ENCODE assay signal across 1 cellular context in the genomic region with DNA sequence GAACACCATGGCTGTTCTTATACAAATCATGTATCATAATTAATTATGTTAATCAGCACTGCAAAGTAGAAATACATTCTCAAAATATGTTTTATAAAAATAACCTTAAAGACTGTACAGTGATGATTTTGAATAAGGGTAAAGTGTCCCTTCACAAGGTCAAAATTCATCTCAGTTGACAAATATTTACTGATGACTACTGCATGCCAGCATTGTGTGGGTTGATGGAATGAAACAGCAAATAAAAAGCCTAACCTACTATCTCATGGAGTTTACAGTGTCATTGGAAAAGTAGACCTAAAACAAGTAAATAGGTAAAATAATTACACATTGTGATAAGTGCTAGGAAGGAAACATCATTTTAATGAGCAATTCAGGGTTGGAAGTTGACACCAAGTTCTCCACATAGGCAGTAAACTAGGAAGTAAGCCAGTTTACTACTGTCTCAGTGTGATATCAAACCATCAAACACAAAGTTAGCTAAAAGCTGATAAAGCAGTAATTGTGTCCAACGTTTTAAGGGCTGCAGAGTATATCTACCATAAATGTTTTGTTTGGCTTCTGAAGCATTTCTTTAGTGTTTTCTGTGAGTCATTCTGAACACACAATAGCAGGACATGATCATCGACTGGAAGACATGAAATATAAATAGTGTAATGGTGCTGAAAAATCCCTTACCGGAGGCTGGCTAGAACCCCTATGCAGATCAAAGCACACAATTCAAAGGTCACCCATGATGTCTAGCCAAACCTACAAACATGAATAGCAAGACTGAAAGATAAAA.
TF ChIP-seq lines count a peak whose summit lies in the region.

No MANE protein-coding gene starts in this region.

TF ChIP-seq in HepG2, 621 proteins besides CTCF, POLR2A, EP300 and RAD21 (continued from another document and continues in another):
- TF ChIP-seq, protein P1, sequence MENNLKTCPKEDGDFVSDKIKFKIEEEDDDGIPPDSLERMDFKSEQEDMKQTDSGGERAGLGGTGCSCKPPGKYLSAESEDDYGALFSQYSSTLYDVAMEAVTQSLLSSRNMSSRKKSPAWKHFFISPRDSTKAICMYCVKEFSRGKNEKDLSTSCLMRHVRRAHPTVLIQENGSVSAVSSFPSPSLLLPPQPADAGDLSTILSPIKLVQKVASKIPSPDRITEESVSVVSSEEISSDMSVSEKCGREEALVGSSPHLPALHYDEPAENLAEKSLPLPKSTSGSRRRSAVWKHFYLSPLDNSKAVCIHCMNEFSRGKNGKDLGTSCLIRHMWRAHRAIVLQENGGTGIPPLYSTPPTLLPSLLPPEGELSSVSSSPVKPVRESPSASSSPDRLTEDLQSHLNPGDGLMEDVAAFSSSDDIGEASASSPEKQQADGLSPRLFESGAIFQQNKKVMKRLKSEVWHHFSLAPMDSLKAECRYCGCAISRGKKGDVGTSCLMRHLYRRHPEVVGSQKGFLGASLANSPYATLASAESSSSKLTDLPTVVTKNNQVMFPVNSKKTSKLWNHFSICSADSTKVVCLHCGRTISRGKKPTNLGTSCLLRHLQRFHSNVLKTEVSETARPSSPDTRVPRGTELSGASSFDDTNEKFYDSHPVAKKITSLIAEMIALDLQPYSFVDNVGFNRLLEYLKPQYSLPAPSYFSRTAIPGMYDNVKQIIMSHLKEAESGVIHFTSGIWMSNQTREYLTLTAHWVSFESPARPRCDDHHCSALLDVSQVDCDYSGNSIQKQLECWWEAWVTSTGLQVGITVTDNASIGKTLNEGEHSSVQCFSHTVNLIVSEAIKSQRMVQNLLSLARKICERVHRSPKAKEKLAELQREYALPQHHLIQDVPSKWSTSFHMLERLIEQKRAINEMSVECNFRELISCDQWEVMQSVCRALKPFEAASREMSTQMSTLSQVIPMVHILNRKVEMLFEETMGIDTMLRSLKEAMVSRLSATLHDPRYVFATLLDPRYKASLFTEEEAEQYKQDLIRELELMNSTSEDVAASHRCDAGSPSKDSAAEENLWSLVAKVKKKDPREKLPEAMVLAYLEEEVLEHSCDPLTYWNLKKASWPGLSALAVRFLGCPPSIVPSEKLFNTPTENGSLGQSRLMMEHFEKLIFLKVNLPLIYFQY (CRISPR knock-in tag; IDR thresholded peaks at IDR 0.05; ENCODE audit: borderline replicate concordance) = no peak
- TF ChIP-seq NR3C1 (CRISPR knock-in tag; IDR thresholded peaks at IDR 0.05) (no peak), ZNF431 (CRISPR knock-in tag; IDR thresholded peaks at IDR 0.05; ENCODE audit: borderline replicate concordance, low read depth) (no peak), FOSL2 (CRISPR knock-in tag; IDR thresholded peaks at IDR 0.05) (peak; percentile 89), KDM3A (CRISPR knock-in tag; IDR thresholded peaks at IDR 0.05; ENCODE audit: low read depth) (no peak), KLF9 (CRISPR knock-in tag; IDR thresholded peaks at IDR 0.05; ENCODE audit: low read depth) (no peak), FOXA1 (IDR thresholded peaks at IDR 0.05) (no peak), FOXA1 (CRISPR knock-in tag; IDR thresholded peaks at IDR 0.05) (peak; percentile 46), NONO (IDR thresholded peaks at IDR 0.05) (no peak), NONO (CRISPR knock-in tag; conservative IDR thresholded peaks at IDR 0.05) (no peak), ZNF747 (CRISPR knock-in tag; IDR thresholded peaks at IDR 0.05; ENCODE audit: borderline replicate concordance) (no peak), KMT2B (CRISPR knock-in tag; IDR thresholded peaks at IDR 0.05) (no peak), RARG (CRISPR knock-in tag; IDR thresholded peaks at IDR 0.05; ENCODE audit: low read depth) (no peak), SIN3A (IDR thresholded peaks at IDR 0.05; ENCODE audit: borderline replicate concordance, low read depth, low read length) (no peak), SIX4 (CRISPR knock-in tag; IDR thresholded peaks at IDR 0.05) (no peak), IKZF1 (IDR thresholded peaks at IDR 0.05) (no peak), HNRNPUL1 (IDR thresholded peaks at IDR 0.05; ENCODE audit: low read depth, low read length) (no peak), CENPT (CRISPR knock-in tag; IDR thresholded peaks at IDR 0.05; ENCODE audit: low read depth) (no peak), ZNF780A (CRISPR knock-in tag; IDR thresholded peaks at IDR 0.05) (no peak), AHR (CRISPR knock-in tag; IDR thresholded peaks at IDR 0.05) (no peak), ZNF30 (CRISPR knock-in tag; IDR thresholded peaks at IDR 0.05) (no peak), CAMTA2 (CRISPR knock-in tag; IDR thresholded peaks at IDR 0.05; ENCODE audit: borderline replicate concordance) (no peak), TBX3 (IDR thresholded peaks at IDR 0.05; ENCODE audit: borderline replicate concordance) (no peak), ZNF530 (CRISPR knock-in tag; IDR thresholded peaks at IDR 0.05; ENCODE audit: low read depth) (no peak)
- TF ChIP-seq, protein P2, sequence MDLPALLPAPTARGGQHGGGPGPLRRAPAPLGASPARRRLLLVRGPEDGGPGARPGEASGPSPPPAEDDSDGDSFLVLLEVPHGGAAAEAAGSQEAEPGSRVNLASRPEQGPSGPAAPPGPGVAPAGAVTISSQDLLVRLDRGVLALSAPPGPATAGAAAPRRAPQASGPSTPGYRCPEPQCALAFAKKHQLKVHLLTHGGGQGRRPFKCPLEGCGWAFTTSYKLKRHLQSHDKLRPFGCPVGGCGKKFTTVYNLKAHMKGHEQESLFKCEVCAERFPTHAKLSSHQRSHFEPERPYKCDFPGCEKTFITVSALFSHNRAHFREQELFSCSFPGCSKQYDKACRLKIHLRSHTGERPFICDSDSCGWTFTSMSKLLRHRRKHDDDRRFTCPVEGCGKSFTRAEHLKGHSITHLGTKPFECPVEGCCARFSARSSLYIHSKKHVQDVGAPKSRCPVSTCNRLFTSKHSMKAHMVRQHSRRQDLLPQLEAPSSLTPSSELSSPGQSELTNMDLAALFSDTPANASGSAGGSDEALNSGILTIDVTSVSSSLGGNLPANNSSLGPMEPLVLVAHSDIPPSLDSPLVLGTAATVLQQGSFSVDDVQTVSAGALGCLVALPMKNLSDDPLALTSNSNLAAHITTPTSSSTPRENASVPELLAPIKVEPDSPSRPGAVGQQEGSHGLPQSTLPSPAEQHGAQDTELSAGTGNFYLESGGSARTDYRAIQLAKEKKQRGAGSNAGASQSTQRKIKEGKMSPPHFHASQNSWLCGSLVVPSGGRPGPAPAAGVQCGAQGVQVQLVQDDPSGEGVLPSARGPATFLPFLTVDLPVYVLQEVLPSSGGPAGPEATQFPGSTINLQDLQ (CRISPR knock-in tag; IDR thresholded peaks at IDR 0.05) = no peak
- TF ChIP-seq, protein P3, sequence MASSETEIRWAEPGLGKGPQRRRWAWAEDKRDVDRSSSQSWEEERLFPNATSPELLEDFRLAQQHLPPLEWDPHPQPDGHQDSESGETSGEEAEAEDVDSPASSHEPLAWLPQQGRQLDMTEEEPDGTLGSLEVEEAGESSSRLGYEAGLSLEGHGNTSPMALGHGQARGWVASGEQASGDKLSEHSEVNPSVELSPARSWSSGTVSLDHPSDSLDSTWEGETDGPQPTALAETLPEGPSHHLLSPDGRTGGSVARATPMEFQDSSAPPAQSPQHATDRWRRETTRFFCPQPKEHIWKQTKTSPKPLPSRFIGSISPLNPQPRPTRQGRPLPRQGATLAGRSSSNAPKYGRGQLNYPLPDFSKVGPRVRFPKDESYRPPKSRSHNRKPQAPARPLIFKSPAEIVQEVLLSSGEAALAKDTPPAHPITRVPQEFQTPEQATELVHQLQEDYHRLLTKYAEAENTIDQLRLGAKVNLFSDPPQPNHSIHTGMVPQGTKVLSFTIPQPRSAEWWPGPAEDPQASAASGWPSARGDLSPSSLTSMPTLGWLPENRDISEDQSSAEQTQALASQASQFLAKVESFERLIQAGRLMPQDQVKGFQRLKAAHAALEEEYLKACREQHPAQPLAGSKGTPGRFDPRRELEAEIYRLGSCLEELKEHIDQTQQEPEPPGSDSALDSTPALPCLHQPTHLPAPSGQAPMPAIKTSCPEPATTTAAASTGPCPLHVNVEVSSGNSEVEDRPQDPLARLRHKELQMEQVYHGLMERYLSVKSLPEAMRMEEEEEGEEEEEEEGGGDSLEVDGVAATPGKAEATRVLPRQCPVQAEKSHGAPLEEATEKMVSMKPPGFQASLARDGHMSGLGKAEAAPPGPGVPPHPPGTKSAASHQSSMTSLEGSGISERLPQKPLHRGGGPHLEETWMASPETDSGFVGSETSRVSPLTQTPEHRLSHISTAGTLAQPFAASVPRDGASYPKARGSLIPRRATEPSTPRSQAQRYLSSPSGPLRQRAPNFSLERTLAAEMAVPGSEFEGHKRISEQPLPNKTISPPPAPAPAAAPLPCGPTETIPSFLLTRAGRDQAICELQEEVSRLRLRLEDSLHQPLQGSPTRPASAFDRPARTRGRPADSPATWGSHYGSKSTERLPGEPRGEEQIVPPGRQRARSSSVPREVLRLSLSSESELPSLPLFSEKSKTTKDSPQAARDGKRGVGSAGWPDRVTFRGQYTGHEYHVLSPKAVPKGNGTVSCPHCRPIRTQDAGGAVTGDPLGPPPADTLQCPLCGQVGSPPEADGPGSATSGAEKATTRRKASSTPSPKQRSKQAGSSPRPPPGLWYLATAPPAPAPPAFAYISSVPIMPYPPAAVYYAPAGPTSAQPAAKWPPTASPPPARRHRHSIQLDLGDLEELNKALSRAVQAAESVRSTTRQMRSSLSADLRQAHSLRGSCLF (CRISPR knock-in tag; IDR thresholded peaks at IDR 0.05; ENCODE audit: borderline replicate concordance) = no peak
- TF ChIP-seq, protein P4, sequence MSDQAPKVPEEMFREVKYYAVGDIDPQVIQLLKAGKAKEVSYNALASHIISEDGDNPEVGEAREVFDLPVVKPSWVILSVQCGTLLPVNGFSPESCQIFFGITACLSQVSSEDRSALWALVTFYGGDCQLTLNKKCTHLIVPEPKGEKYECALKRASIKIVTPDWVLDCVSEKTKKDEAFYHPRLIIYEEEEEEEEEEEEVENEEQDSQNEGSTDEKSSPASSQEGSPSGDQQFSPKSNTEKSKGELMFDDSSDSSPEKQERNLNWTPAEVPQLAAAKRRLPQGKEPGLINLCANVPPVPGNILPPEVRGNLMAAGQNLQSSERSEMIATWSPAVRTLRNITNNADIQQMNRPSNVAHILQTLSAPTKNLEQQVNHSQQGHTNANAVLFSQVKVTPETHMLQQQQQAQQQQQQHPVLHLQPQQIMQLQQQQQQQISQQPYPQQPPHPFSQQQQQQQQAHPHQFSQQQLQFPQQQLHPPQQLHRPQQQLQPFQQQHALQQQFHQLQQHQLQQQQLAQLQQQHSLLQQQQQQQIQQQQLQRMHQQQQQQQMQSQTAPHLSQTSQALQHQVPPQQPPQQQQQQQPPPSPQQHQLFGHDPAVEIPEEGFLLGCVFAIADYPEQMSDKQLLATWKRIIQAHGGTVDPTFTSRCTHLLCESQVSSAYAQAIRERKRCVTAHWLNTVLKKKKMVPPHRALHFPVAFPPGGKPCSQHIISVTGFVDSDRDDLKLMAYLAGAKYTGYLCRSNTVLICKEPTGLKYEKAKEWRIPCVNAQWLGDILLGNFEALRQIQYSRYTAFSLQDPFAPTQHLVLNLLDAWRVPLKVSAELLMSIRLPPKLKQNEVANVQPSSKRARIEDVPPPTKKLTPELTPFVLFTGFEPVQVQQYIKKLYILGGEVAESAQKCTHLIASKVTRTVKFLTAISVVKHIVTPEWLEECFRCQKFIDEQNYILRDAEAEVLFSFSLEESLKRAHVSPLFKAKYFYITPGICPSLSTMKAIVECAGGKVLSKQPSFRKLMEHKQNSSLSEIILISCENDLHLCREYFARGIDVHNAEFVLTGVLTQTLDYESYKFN (CRISPR knock-in tag; conservative IDR thresholded peaks at IDR 0.05) = peak; percentile 73
- TF ChIP-seq, protein P5, sequence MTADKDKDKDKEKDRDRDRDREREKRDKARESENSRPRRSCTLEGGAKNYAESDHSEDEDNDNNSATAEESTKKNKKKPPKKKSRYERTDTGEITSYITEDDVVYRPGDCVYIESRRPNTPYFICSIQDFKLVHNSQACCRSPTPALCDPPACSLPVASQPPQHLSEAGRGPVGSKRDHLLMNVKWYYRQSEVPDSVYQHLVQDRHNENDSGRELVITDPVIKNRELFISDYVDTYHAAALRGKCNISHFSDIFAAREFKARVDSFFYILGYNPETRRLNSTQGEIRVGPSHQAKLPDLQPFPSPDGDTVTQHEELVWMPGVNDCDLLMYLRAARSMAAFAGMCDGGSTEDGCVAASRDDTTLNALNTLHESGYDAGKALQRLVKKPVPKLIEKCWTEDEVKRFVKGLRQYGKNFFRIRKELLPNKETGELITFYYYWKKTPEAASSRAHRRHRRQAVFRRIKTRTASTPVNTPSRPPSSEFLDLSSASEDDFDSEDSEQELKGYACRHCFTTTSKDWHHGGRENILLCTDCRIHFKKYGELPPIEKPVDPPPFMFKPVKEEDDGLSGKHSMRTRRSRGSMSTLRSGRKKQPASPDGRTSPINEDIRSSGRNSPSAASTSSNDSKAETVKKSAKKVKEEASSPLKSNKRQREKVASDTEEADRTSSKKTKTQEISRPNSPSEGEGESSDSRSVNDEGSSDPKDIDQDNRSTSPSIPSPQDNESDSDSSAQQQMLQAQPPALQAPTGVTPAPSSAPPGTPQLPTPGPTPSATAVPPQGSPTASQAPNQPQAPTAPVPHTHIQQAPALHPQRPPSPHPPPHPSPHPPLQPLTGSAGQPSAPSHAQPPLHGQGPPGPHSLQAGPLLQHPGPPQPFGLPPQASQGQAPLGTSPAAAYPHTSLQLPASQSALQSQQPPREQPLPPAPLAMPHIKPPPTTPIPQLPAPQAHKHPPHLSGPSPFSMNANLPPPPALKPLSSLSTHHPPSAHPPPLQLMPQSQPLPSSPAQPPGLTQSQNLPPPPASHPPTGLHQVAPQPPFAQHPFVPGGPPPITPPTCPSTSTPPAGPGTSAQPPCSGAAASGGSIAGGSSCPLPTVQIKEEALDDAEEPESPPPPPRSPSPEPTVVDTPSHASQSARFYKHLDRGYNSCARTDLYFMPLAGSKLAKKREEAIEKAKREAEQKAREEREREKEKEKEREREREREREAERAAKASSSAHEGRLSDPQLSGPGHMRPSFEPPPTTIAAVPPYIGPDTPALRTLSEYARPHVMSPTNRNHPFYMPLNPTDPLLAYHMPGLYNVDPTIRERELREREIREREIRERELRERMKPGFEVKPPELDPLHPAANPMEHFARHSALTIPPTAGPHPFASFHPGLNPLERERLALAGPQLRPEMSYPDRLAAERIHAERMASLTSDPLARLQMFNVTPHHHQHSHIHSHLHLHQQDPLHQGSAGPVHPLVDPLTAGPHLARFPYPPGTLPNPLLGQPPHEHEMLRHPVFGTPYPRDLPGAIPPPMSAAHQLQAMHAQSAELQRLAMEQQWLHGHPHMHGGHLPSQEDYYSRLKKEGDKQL (CRISPR knock-in tag; IDR thresholded peaks at IDR 0.05; ENCODE audit: low read depth) = peak; percentile 53; the same call in 1 of the 2 replicates
- TF ChIP-seq, protein P6, sequence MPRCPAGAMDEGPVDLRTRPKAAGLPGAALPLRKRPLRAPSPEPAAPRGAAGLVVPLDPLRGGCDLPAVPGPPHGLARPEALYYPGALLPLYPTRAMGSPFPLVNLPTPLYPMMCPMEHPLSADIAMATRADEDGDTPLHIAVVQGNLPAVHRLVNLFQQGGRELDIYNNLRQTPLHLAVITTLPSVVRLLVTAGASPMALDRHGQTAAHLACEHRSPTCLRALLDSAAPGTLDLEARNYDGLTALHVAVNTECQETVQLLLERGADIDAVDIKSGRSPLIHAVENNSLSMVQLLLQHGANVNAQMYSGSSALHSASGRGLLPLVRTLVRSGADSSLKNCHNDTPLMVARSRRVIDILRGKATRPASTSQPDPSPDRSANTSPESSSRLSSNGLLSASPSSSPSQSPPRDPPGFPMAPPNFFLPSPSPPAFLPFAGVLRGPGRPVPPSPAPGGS (CRISPR knock-in tag; IDR thresholded peaks at IDR 0.05) = no peak
- TF ChIP-seq, protein P7, sequence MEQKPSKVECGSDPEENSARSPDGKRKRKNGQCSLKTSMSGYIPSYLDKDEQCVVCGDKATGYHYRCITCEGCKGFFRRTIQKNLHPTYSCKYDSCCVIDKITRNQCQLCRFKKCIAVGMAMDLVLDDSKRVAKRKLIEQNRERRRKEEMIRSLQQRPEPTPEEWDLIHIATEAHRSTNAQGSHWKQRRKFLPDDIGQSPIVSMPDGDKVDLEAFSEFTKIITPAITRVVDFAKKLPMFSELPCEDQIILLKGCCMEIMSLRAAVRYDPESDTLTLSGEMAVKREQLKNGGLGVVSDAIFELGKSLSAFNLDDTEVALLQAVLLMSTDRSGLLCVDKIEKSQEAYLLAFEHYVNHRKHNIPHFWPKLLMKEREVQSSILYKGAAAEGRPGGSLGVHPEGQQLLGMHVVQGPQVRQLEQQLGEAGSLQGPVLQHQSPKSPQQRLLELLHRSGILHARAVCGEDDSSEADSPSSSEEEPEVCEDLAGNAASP (CRISPR knock-in tag; IDR thresholded peaks at IDR 0.05; ENCODE audit: borderline replicate concordance) = no peak
